In genomic region chr7:71311576-71311975, GRCh38 we compare ENCODE assay signal across 16 cellular contexts.
"Had no signal": no experiment of that assay in that cellular context is flagged by ENCODE, and none has a peak within 500 bp of the region (broad histone marks: within the 10 kb centered on the region; RNA-seq: fewer than 3 reads in every experiment).

No MANE protein-coding gene starts in this region.

- H3K36me3 ChIP-seq: ovary, prostate gland, spleen, tibial nerve had no signal

- H3K9me3 ChIP-seq: ovary, prostate gland, tibial nerve had no signal

- H3K4me3 ChIP-seq: lung, ovary, prostate gland, spleen, tibial nerve had no signal

- H3K4me1 ChIP-seq: prostate gland, spleen had no signal

- DNase-seq: activated CD8-positive, alpha-beta memory T cell treated with anti-CD3 and anti-CD28 coated beads, Interleukin-2, amount 50 U/mL, for 4 hours; activated T-cell treated with anti-CD3 and anti-CD28 coated beads, Interleukin-2, amount 50 U/mL, for 24 hours; effector CD4-positive, alpha-beta T cell; foreskin fibroblast; natural killer cell; spleen; stimulated activated CD4-positive, alpha-beta T cell treated with anti-CD3 and anti-CD28 coated beads, Interleukin-4, amount 100 ng/mL, for 24 hours; stimulated activated naive CD8-positive, alpha-beta T cell treated with anti-CD3 and anti-CD28 coated beads, Interleukin-15, Interleukin-2, amounts not matched to agents 100 U/mL and 50 U/mL, for 24 hours; T-helper 1 cell had no signal

- ATAC-seq: activated naive CD4-positive, alpha-beta T cell treated with anti-CD3 and anti-CD28 coated beads, Interleukin-2, amount 50 U/mL, for 72 hours; activated T-helper 17 cell treated with anti-CD3 and anti-CD28 coated beads, Interleukin-2, amount 50 U/mL, for 72 hours; left lobe of liver; natural killer cell; stimulated activated naive CD8-positive, alpha-beta T cell treated with anti-CD3 and anti-CD28 coated beads, Interleukin-15, Interleukin-2, amounts not matched to agents 100 U/mL and 50 U/mL, for 24 hours had no signal

- H3K27me3 ChIP-seq: ovary, spleen, tibial nerve had no signal

- H3K27ac ChIP-seq: ovary, prostate gland, spleen had no signal
